In the genomic region with DNA sequence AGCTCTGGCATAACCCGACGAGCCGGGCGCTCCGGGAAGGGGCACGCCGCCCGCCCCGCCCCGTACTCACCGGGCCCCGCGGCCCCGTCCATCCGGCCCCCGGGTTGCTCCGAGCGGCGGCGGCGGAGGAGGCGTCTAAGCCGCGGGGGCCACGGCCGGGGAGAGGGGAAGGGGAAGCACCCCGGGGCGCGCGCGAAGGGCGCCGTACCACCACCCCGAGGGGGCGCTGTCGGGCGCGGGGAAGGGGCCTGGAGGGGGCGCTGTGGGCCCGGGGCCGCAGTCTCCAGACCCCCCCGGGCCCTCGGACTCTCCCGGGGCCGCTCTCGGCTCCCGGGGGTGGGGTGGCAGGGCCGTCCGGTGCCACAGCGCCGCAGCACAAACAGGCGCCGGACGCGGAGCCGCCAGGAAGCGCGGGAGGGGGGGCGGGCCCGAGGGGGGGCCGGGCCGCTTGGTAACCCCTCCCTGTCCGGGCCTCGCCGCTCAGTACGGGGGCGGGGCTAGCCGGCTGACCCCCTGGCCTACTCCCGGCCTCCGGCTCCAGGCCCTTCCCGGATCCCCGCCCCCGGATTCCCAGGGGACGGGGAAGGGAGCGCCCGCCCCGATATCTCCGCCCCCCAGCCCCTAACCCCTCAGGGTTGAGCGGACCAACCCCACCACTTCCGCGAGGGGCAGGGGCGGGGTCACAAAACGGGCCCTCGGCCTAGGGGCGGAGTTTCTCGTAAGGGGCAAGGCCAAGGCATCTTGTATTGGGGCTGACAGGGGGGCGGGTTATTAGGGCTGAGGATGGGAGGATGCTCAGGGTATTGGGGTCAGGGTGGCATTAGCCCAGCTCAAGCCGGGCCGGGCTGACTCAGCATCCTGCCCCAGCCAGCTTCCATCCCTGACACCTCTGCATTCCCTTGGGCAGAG, we compare ENCODE assay signal across 1 cellular context.
TF ChIP-seq lines count a peak whose summit lies in the region.

A gene with protein sequence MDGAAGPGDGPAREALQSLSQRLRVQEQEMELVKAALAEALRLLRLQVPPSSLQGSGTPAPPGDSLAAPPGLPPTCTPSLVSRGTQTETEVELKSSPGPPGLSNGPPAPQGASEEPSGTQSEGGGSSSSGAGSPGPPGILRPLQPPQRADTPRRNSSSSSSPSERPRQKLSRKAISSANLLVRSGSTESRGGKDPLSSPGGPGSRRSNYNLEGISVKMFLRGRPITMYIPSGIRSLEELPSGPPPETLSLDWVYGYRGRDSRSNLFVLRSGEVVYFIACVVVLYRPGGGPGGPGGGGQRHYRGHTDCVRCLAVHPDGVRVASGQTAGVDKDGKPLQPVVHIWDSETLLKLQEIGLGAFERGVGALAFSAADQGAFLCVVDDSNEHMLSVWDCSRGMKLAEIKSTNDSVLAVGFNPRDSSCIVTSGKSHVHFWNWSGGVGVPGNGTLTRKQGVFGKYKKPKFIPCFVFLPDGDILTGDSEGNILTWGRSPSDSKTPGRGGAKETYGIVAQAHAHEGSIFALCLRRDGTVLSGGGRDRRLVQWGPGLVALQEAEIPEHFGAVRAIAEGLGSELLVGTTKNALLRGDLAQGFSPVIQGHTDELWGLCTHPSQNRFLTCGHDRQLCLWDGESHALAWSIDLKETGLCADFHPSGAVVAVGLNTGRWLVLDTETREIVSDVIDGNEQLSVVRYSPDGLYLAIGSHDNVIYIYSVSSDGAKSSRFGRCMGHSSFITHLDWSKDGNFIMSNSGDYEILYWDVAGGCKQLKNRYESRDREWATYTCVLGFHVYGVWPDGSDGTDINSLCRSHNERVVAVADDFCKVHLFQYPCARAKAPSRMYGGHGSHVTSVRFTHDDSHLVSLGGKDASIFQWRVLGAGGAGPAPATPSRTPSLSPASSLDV (minus strand): TSS at position 410 of the 909 bp plus-strand sequence. CDS start 318 bp downstream, at position 92.
A gene with protein sequence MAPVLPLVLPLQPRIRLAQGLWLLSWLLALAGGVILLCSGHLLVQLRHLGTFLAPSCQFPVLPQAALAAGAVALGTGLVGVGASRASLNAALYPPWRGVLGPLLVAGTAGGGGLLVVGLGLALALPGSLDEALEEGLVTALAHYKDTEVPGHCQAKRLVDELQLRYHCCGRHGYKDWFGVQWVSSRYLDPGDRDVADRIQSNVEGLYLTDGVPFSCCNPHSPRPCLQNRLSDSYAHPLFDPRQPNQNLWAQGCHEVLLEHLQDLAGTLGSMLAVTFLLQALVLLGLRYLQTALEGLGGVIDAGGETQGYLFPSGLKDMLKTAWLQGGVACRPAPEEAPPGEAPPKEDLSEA (plus strand): TSS at position 892 of the 909 bp plus-strand sequence. CDS start 25 bp downstream, outside the sequence.

TF ChIP-seq in neural cell, 6 proteins besides CTCF, POLR2A, EP300 and RAD21 (continued from another document):
- TF ChIP-seq, protein P1, sequence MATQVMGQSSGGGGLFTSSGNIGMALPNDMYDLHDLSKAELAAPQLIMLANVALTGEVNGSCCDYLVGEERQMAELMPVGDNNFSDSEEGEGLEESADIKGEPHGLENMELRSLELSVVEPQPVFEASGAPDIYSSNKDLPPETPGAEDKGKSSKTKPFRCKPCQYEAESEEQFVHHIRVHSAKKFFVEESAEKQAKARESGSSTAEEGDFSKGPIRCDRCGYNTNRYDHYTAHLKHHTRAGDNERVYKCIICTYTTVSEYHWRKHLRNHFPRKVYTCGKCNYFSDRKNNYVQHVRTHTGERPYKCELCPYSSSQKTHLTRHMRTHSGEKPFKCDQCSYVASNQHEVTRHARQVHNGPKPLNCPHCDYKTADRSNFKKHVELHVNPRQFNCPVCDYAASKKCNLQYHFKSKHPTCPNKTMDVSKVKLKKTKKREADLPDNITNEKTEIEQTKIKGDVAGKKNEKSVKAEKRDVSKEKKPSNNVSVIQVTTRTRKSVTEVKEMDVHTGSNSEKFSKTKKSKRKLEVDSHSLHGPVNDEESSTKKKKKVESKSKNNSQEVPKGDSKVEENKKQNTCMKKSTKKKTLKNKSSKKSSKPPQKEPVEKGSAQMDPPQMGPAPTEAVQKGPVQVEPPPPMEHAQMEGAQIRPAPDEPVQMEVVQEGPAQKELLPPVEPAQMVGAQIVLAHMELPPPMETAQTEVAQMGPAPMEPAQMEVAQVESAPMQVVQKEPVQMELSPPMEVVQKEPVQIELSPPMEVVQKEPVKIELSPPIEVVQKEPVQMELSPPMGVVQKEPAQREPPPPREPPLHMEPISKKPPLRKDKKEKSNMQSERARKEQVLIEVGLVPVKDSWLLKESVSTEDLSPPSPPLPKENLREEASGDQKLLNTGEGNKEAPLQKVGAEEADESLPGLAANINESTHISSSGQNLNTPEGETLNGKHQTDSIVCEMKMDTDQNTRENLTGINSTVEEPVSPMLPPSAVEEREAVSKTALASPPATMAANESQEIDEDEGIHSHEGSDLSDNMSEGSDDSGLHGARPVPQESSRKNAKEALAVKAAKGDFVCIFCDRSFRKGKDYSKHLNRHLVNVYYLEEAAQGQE (IDR thresholded peaks at IDR 0.05; ENCODE audit: borderline replicate concordance), result no peak
- no peak for TF ChIP-seq POLR2AphosphoS5 (IDR thresholded peaks at IDR 0.05)
- TF ChIP-seq EZH2 (IDR thresholded peaks at IDR 0.05; ENCODE audit: borderline replicate concordance, insufficient read depth, low read length, poor library complexity, severe bottlenecking), result no peak
- TF ChIP-seq SMC3 (conservative IDR thresholded peaks at IDR 0.05; ENCODE audit: poor library complexity), result no peak
TF ChIP-seq in neural cell: peak in this region for 0.
